ENCODE assay signal across 12 cellular contexts in genomic region chr1:206513312-206514111, GRCh38. TPM values are rescaled to one million over a fixed set of nuclear protein-coding genes. Genes with fewer than 3 reads are reported as not detected.
DNase-seq lines count a peak whose midpoint lies in the region; FAIRE-seq and TF ChIP-seq lines count a peak whose summit lies in the region.
"Had no signal": no experiment of that assay in that cellular context is flagged by ENCODE, and none has a peak within 500 bp of the region (broad histone marks: within the 10 kb centered on the region; RNA-seq: fewer than 3 reads in every experiment).

No MANE protein-coding gene starts in this region.

- no peak for TF ChIP-seq CTCF in epithelial cell of esophagus (IDR thresholded peaks at IDR 0.05; ENCODE audit: insufficient read depth, low read depth, low read length, missing control alignments)

- H3K4me3 ChIP-seq in epithelial cell of esophagus (ENCODE audit: low read length), result no peak overlapping the region

- FAIRE-seq in frontal cortex (lab: Jason Lieb, UNC), result no peak

- DNase-seq in A172 (ENCODE audit: low spot score), result peak; percentile 83
- peak; percentile 61 for DNase-seq in LoVo (ENCODE audit: low spot score)
- DNase-seq in epithelial cell of esophagus (ENCODE audit: low read depth), result peak; percentile 95
- peak; percentile 85 for DNase-seq in myocyte (ENCODE audit: low read depth)
- DNase-seq in NCI-H1048 (lab: John Stamatoyannopoulos, UW), result no peak
- DNase-seq in frontal cortex (ENCODE audit: low spot score in 2 of 2), result no peak
- no peak for DNase-seq in NCI-H526 (lab: John Stamatoyannopoulos, UW)
- DNase-seq in SHP77 treated with DMSO at 0.1 percent for 48 hours (lab: John Stamatoyannopoulos, UW), result no peak
- DNase-seq: activated CD4-positive, alpha-beta T cell treated with anti-CD3 and anti-CD28 coated beads for 4 hours; dermis blood vessel endothelial cell; NCI-H82 had no signal

RNA-seq across cellular contexts. Expression of gene RASSF5, which starts 6.2 kb away (rescaled TPM):
- total RNA-seq in A172 (2014; rRNA removed; shearing (Covaris generic)), result 3.3 and 5.8 TPM in 2 replicates
- 0.11 and 0.16 TPM in 2 replicates for total RNA-seq in myocyte
- 0.37 TPM for polyA plus RNA-seq in myocyte (2012)
- 0.82 TPM for total RNA-seq in frontal cortex
- total RNA-seq: osteocyte had no signal

RNA-seq across cellular contexts. Expression of gene IKBKE, which starts 43.2 kb away (rescaled TPM):
- total RNA-seq in A172 (2014; rRNA removed; shearing (Covaris generic)), result 22.0 and 29.6 TPM in 2 replicates
- total RNA-seq in myocyte (3.9 and 10.0 TPM in 2 replicates), frontal cortex (0.41 TPM)
- polyA plus RNA-seq in myocyte (2012), result 4.3 TPM

Comparison
In these comparisons a context has a peak if more than half of its experiments do, and no peak if none do; other contexts are left out.
1. DNase-seq: peak in A172 (single experiment), LoVo (single experiment), epithelial cell of esophagus (single experiment) and myocyte (single experiment); none in NCI-H1048 (single experiment), frontal cortex (0 of 2), NCI-H526 (0 of 2) and SHP77 treated with DMSO at 0.1 percent for 48 hours (single experiment).